Comparison of ENCODE assay signal across 9 cellular contexts in genomic region chr15:29102911-29103824, GRCh38.
DNase-seq lines count a peak whose midpoint lies in the region; ATAC-seq and FAIRE-seq lines count a peak whose summit lies in the region.
"Had no signal": no experiment of that assay in that cellular context is flagged by ENCODE, and none has a peak within 500 bp of the region (broad histone marks: within the 10 kb centered on the region; RNA-seq: fewer than 3 reads in every experiment).

No MANE protein-coding gene starts in this region.

- H3K4me1 ChIP-seq in adipocyte (ENCODE audit: control insufficient read depth, insufficient read depth, low read length) (no peaks in the 10 kb centered on the region), subcutaneous abdominal adipose tissue (ENCODE audit: control insufficient read depth in 5 of 5, insufficient read depth in 5 of 5, low read length in 5 of 5) (peaks cover 0 to 10% (median 8%) of the 10 kb centered on the region in 5 donors)

- no peak overlapping the region for H3K27ac ChIP-seq in subcutaneous abdominal adipose tissue (ENCODE audit: low read depth, low read length)
- H3K27ac ChIP-seq: 22Rv1 had no signal

- H3K9me3 ChIP-seq in adipocyte (ENCODE audit: control insufficient read depth, low read length): no peaks in the 10 kb centered on the region
- H3K9me3 ChIP-seq in iPS-18c (ENCODE audit: control insufficient read depth, insufficient read depth, low read length): no peaks in the 10 kb centered on the region
- no peaks in the 10 kb centered on the region for H3K9me3 ChIP-seq in subcutaneous abdominal adipose tissue (ENCODE audit: control insufficient read depth in 5 of 5, low read length in 5 of 5)

- peaks cover 4% of the 10 kb centered on the region for H3K27me3 ChIP-seq in adipocyte (replicated peaks; ENCODE audit: control insufficient read depth, insufficient read depth, low read length)
- H3K27me3 ChIP-seq in subcutaneous abdominal adipose tissue (ENCODE audit: control insufficient read depth in 5 of 5, insufficient read depth in 4 of 5, low read length in 5 of 5): peaks cover 0 to 2% (median 0%) of the 10 kb centered on the region in 5 donors

- ATAC-seq in GM18520 (IDR thresholded peaks at IDR 0.05; ENCODE audit: unreplicated experiment): no peak

- FAIRE-seq in HTR-8/SVneo (lab: Jason Lieb, UNC): no peak

- H3K36me3 ChIP-seq in adipocyte (ENCODE audit: control insufficient read depth, insufficient read depth, low read length, severe bottlenecking) (no peaks in the 10 kb centered on the region), subcutaneous abdominal adipose tissue (ENCODE audit: control insufficient read depth in 5 of 5, insufficient read depth in 5 of 5, low read length in 5 of 5) (no peaks in the 10 kb centered on the region)

- peak overlapping the region; percentile 39 for H3K9ac ChIP-seq in adipocyte (ENCODE audit: low read length)
- peak overlapping the region in 1 of 5 donors; percentile 4 for H3K9ac ChIP-seq in subcutaneous abdominal adipose tissue (ENCODE audit: low read length in 5 of 5)

- DNase-seq in DMS 273 (lab: John Stamatoyannopoulos, UW; ENCODE audit: unreplicated experiment): peak; percentile 59
- DNase-seq in DMS 273 treated with DMSO at 0.1 percent for 48 hours (lab: John Stamatoyannopoulos, UW): no peak
- no peak for DNase-seq in adipocyte (ENCODE audit: low read depth)
- no peak for DNase-seq in inferior parietal cortex (ENCODE audit: extremely low spot score)
- no peak for DNase-seq in HTR-8/SVneo (ENCODE audit: insufficient read length, low spot score)

- H3K4me3 ChIP-seq in adipocyte (ENCODE audit: low read length) (peak overlapping the region; percentile 66), iPS-18c (ENCODE audit: insufficient read depth, low read depth, low read length) (peak overlapping the region; percentile 50), subcutaneous abdominal adipose tissue (ENCODE audit: low read depth in 1 of 5, low read length in 5 of 5) (peak overlapping the region in 4 of 5 donors; percentile 17 to 56 (median 34))
